In the genomic region with DNA sequence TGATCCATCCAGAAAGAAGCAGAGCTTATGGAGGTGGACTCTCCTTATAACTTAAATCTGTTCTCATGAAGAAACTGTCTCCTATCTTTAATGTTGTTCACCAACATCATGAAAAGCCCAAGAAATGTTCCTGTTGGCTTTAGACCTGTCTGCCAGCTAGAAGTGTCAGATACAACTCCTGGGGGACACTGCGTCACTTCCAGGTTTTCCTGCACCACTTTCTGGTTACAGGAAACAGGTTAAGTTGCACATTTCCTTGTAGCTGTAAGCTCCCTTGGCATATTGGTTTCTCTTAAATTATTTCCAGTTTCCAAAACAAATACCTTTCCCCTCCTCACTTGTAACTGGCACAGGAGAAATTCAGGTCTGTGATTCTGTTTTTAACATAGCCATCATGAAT, we compare ENCODE assay signal across 15 cellular contexts. TPM values are rescaled to one million over a fixed set of nuclear protein-coding genes. Genes with fewer than 3 reads are reported as not detected.
DNase-seq lines count a peak whose midpoint lies in the region; ATAC-seq and TF ChIP-seq lines count a peak whose summit lies in the region.
"Had no signal": no experiment of that assay in that cellular context is flagged by ENCODE, and none has a peak within 500 bp of the region (broad histone marks: within the 10 kb centered on the region; RNA-seq: fewer than 3 reads in every experiment).

No MANE protein-coding gene starts in this region.

- no peaks in the 10 kb centered on the region for H3K27me3 ChIP-seq in A673 (replicated peaks; ENCODE audit: insufficient read depth, low read depth, low read length, poor library complexity)
- no peaks in the 10 kb centered on the region for H3K27me3 ChIP-seq in GM23338 (ENCODE audit: insufficient read depth)
- no peaks in the 10 kb centered on the region for H3K27me3 ChIP-seq in gastroesophageal sphincter
- no peaks in the 10 kb centered on the region for H3K27me3 ChIP-seq in parathyroid adenoma (ENCODE audit: control insufficient read depth, insufficient read depth, low read length)
- H3K27me3 ChIP-seq: dorsolateral prefrontal cortex had no signal

- POLR2A ChIA-PET in A673 (lab: Charles Lee; ENCODE audit: low non-redundant PET): no interaction called here
- POLR2A ChIA-PET in activated CD4-positive, alpha-beta memory T cell treated with anti-CD3 and anti-CD28 coated beads, Interleukin-2, amount 10 ng/mL, durations not matched to agents 7 days and 5 days (lab: Charles Lee): interaction anchor here (1.9 to 6.6 kb wide), 2 partner anchors 71 to 169 kb away, joined by 5 to 58 read pairs; a partner anchor contains a TSS

- peaks cover 41% of the 10 kb centered on the region for H3K4me1 Mint-ChIP-seq in GM23338
- peaks cover 46% of the 10 kb centered on the region for H3K4me1 Mint-ChIP-seq in activated CD4-positive, alpha-beta memory T cell treated with anti-CD3 and anti-CD28 coated beads, Interleukin-2, amount 10 ng/mL, durations not matched to agents 7 days and 5 days

- peak overlapping the region; percentile 5 for H3K27ac ChIP-seq in A673 (ENCODE audit: low read depth, low read length, poor library complexity, severe bottlenecking)
- no peak overlapping the region for H3K27ac ChIP-seq in GM23338 (ENCODE audit: low read depth)
- peak overlapping the region in 3 of 4 donors; percentile 41 to 90 (median 41) for H3K27ac ChIP-seq in gastroesophageal sphincter
- H3K27ac ChIP-seq in parathyroid adenoma: peak overlapping the region; percentile 73

- H3K9me2 ChIP-seq in GM23338 (ENCODE audit: insufficient read depth): no peaks in the 10 kb centered on the region

- no peaks in the 10 kb centered on the region for H3K36me3 ChIP-seq in A673 (ENCODE audit: insufficient read depth, low read length, poor library complexity, severe bottlenecking)
- no peaks in the 10 kb centered on the region for H3K36me3 ChIP-seq in GM23338 (ENCODE audit: insufficient read depth)
- no peaks in the 10 kb centered on the region for H3K36me3 ChIP-seq in gastroesophageal sphincter
- H3K36me3 ChIP-seq in parathyroid adenoma (ENCODE audit: control insufficient read depth, insufficient read depth, low read length): no peaks in the 10 kb centered on the region

- H3K79me2 ChIP-seq in GM23338 (replicated peaks; ENCODE audit: insufficient read depth) (peaks cover 82% of the 10 kb centered on the region), parathyroid adenoma (peaks cover 60% of the 10 kb centered on the region)

- peaks cover 9% of the 10 kb centered on the region for H3K27me3 Mint-ChIP-seq in GM23338 (ENCODE audit: insufficient read depth, low read depth, poor library complexity)
- no peaks in the 10 kb centered on the region for H3K27me3 Mint-ChIP-seq in activated CD4-positive, alpha-beta memory T cell treated with anti-CD3 and anti-CD28 coated beads, Interleukin-2, amount 10 ng/mL, durations not matched to agents 7 days and 5 days

- H3K4me3 ChIP-seq in A673 (ENCODE audit: low read depth, low read length, poor library complexity, severe bottlenecking): no peak overlapping the region
- H3K4me3 ChIP-seq in GM23338: no peak overlapping the region
- H3K4me3 ChIP-seq in gastroesophageal sphincter: no peak overlapping the region
- H3K4me3 ChIP-seq in parathyroid adenoma (ENCODE audit: low read depth, low read length): no peak overlapping the region

- DNase-seq in A673 (ENCODE audit: low spot score) (no peak), GM23338 (ENCODE audit: low spot score) (no peak), NCI-H1436 treated with DMSO at 0.1 percent for 48 hours (lab: John Stamatoyannopoulos, UW) (no peak)
- no peak for DNase-seq in activated CD4-positive, alpha-beta memory T cell treated with anti-CD3 and anti-CD28 coated beads, Interleukin-2, amount 10 ng/mL, durations not matched to agents 7 days and 5 days
- DNase-seq: activated CD4-positive, alpha-beta T cell treated with anti-CD3 and anti-CD28 coated beads for 1 hour; DND-41; dorsolateral prefrontal cortex; NCI-H1694 treated with DMSO at 0.1 percent for 48 hours; NCI-H345; stimulated activated CD4-positive, alpha-beta T cell treated with anti-CD3 and anti-CD28 coated beads, Interleukin-4, amount 100 ng/mL, for 4 hours had no signal

- H3K4me2 ChIP-seq in GM23338 (0 out of 2 replicates have a peak overlapping the region, but pooled peaks have one; percentile 38), parathyroid adenoma (ENCODE audit: low read length) (no peak overlapping the region)

- H3K9me3 ChIP-seq in A673 (ENCODE audit: low read depth, low read length, poor library complexity, severe bottlenecking) (no peaks in the 10 kb centered on the region), gastroesophageal sphincter (no peaks in the 10 kb centered on the region), parathyroid adenoma (ENCODE audit: control insufficient read depth, low read length) (no peaks in the 10 kb centered on the region)

- H3K9me3 Mint-ChIP-seq in GM23338: no peaks in the 10 kb centered on the region
- H3K9me3 Mint-ChIP-seq in activated CD4-positive, alpha-beta memory T cell treated with anti-CD3 and anti-CD28 coated beads, Interleukin-2, amount 10 ng/mL, durations not matched to agents 7 days and 5 days: no peaks in the 10 kb centered on the region

- H2AFZ ChIP-seq in GM23338 (no peak overlapping the region), parathyroid adenoma (no peak overlapping the region)

- TF ChIP-seq EP300 in gastroesophageal sphincter (IDR thresholded peaks at IDR 0.05): no peak

- no peak overlapping the region for H3K9ac ChIP-seq in parathyroid adenoma

- no TSS peak for BruUV-seq in A673 (replicated peaks; lab: Mats Ljungman, UMichigan)

- no peak for TF ChIP-seq POLR2A in gastroesophageal sphincter (IDR thresholded peaks at IDR 0.05)

- peaks cover 3% of the 10 kb centered on the region for H3K4me1 ChIP-seq in A673 (ENCODE audit: insufficient read depth, low read length, poor library complexity, severe bottlenecking)
- peaks cover 14% of the 10 kb centered on the region for H3K4me1 ChIP-seq in GM23338 (ENCODE audit: insufficient read depth)
- peaks cover 0 to 79% (median 19%) of the 10 kb centered on the region in 3 donors for H3K4me1 ChIP-seq in gastroesophageal sphincter
- peaks cover 13% of the 10 kb centered on the region for H3K4me1 ChIP-seq in parathyroid adenoma

- no peak overlapping the region; the same call in 2 of the 3 replicates for H3K4me3 Mint-ChIP-seq in GM23338
- no peak overlapping the region for H3K4me3 Mint-ChIP-seq in activated CD4-positive, alpha-beta memory T cell treated with anti-CD3 and anti-CD28 coated beads, Interleukin-2, amount 10 ng/mL, durations not matched to agents 7 days and 5 days

- peaks cover 27% of the 10 kb centered on the region for H4K20me1 ChIP-seq in GM23338 (replicated peaks; ENCODE audit: insufficient read depth)

- TF ChIP-seq CTCF in A673 (conservative IDR thresholded peaks at IDR 0.05; ENCODE audit: low read depth, low read length) (no peak), GM23338 (conservative IDR thresholded peaks at IDR 0.05; ENCODE audit: low read depth in 2 of 2) (no peak), gastroesophageal sphincter (IDR thresholded peaks at IDR 0.05) (no peak), parathyroid adenoma (IDR thresholded peaks at IDR 0.05) (no peak)

- peaks cover 13% of the 10 kb centered on the region; the same call in 2 of the 3 replicates for H3K36me3 Mint-ChIP-seq in GM23338 (ENCODE audit: low read depth)
- H3K36me3 Mint-ChIP-seq in activated CD4-positive, alpha-beta memory T cell treated with anti-CD3 and anti-CD28 coated beads, Interleukin-2, amount 10 ng/mL, durations not matched to agents 7 days and 5 days (ENCODE audit: low read depth): no peaks in the 10 kb centered on the region

- intact Hi-C loops in A673 (cut with micrococcal nuclease; ENCODE audit: unreplicated experiment): no loop called here

- no peaks in the 10 kb centered on the region for H3F3A ChIP-seq in GM23338 (replicated peaks; ENCODE audit: low read depth)

- ATAC-seq in GM23338 (no peak), gastroesophageal sphincter (no peak), HG03280 (IDR thresholded peaks at IDR 0.05; ENCODE audit: unreplicated experiment) (no peak), HG03354 (IDR thresholded peaks at IDR 0.05; ENCODE audit: poor library complexity, severe bottlenecking, unreplicated experiment) (no peak)
- ATAC-seq: left lobe of liver had no signal

- H3K27ac Mint-ChIP-seq in GM23338: no peak overlapping the region
- H3K27ac Mint-ChIP-seq in activated CD4-positive, alpha-beta memory T cell treated with anti-CD3 and anti-CD28 coated beads, Interleukin-2, amount 10 ng/mL, durations not matched to agents 7 days and 5 days: no peak overlapping the region

- 63 to 79% methylated on average over 1 of the region's 1 CpG for WGBS in gastroesophageal sphincter (ENCODE audit: low coverage in 1 of 2), 2 donors

- CTCF ChIA-PET in A673 (lab: Charles Lee): no interaction called here
- CTCF ChIA-PET in activated CD4-positive, alpha-beta memory T cell treated with anti-CD3 and anti-CD28 coated beads, Interleukin-2, amount 10 ng/mL, durations not matched to agents 7 days and 5 days (lab: Charles Lee): interaction anchor here (0.6 to 7.4 kb wide), 6 partner anchors 8 to 141 kb away, joined by 3 to 38 read pairs (median 3); no protein-coding TSS in a partner anchor

TF ChIP-seq in GM23338, 12 proteins besides CTCF, POLR2A, EP300 and RAD21:
- no peak for TF ChIP-seq ZNF331 (CRISPR knock-in tag; IDR thresholded peaks at IDR 0.05; ENCODE audit: low read depth)
- TF ChIP-seq, protein P1, sequence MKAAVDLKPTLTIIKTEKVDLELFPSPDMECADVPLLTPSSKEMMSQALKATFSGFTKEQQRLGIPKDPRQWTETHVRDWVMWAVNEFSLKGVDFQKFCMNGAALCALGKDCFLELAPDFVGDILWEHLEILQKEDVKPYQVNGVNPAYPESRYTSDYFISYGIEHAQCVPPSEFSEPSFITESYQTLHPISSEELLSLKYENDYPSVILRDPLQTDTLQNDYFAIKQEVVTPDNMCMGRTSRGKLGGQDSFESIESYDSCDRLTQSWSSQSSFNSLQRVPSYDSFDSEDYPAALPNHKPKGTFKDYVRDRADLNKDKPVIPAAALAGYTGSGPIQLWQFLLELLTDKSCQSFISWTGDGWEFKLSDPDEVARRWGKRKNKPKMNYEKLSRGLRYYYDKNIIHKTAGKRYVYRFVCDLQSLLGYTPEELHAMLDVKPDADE (IDR thresholded peaks at IDR 0.05): no peak

RNA-seq across cellular contexts. Expression of a gene that starts 2.9 kb away (rescaled TPM):
- total RNA-seq in A673 (2021) (10.1 and 13.4 TPM in 2 replicates), gastroesophageal sphincter (10 to 100 TPM; 26.3 to 48.9 (median 30.3) TPM)
- 20.7 and 24.4 TPM in 2 replicates for total RNA-seq in GM23338 (2014; rRNA removed; shearing (Covaris generic))
- 11.8 and 13.0 TPM in 2 replicates for polyA plus RNA-seq in GM23338 (2016; fragmentation: Nextera tagmentation; extraction: Ambion mirVana)
- 10 to 100 TPM; 12.8 to 13.3 TPM for total RNA-seq in activated CD4-positive, alpha-beta memory T cell treated with anti-CD3 and anti-CD28 coated beads, Interleukin-2, amount 10 ng/mL, durations not matched to agents 7 days and 5 days
